1 cellular context compared by ENCODE assay signal in the genomic region with DNA sequence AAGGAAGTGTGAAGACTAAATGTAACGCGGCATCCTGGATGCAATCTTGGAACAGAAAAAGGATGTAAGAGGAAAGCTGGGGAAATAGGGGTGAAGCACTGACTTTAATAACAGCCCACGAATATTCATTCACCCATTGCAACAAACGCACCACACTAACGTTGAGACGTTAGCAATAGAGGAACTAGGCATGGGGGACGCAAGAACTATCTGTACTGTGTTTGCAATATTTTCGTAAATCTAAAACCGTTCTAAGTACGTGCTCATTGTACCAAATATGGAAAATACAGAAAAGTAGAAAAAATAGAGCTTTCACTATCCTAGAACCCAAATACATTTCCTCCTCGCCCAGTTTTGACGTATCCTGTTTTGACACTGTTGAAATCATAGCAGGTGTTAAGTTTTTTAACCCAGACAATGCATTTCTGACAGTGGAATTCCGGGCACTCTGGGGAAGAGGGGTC.
TF ChIP-seq lines count a peak whose summit lies in the region.

No MANE protein-coding gene starts in this region.

TF ChIP-seq in HepG2, 621 proteins besides CTCF, POLR2A, EP300 and RAD21:
- TF ChIP-seq HNRNPH1 (optimal IDR thresholded peaks at IDR 0.05; ENCODE audit: low read depth, low read length) (no peak), RFX1 (IDR thresholded peaks at IDR 0.05) (no peak), TRIM24 (CRISPR knock-in tag; IDR thresholded peaks at IDR 0.05) (no peak), ZSCAN9 (CRISPR knock-in tag; IDR thresholded peaks at IDR 0.05; ENCODE audit: borderline replicate concordance) (no peak), ZFY (CRISPR knock-in tag; IDR thresholded peaks at IDR 0.05) (no peak), ZNF10 (CRISPR knock-in tag; IDR thresholded peaks at IDR 0.05; ENCODE audit: borderline replicate concordance, low read depth) (no peak), MED8 (CRISPR knock-in tag; IDR thresholded peaks at IDR 0.05; ENCODE audit: insufficient replicate concordance) (no peak), ZNF44 (CRISPR knock-in tag; IDR thresholded peaks at IDR 0.05) (no peak), TAF1 (CRISPR knock-in tag; IDR thresholded peaks at IDR 0.05) (no peak), ZNF329 (CRISPR knock-in tag; IDR thresholded peaks at IDR 0.05; ENCODE audit: low read depth) (no peak), FOSL2 (CRISPR knock-in tag; IDR thresholded peaks at IDR 0.05) (no peak)
- TF ChIP-seq, protein P1, sequence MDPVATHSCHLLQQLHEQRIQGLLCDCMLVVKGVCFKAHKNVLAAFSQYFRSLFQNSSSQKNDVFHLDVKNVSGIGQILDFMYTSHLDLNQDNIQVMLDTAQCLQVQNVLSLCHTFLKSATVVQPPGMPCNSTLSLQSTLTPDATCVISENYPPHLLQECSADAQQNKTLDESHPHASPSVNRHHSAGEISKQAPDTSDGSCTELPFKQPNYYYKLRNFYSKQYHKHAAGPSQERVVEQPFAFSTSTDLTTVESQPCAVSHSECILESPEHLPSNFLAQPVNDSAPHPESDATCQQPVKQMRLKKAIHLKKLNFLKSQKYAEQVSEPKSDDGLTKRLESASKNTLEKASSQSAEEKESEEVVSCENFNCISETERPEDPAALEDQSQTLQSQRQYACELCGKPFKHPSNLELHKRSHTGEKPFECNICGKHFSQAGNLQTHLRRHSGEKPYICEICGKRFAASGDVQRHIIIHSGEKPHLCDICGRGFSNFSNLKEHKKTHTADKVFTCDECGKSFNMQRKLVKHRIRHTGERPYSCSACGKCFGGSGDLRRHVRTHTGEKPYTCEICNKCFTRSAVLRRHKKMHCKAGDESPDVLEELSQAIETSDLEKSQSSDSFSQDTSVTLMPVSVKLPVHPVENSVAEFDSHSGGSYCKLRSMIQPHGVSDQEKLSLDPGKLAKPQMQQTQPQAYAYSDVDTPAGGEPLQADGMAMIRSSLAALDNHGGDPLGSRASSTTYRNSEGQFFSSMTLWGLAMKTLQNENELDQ (CRISPR knock-in tag; IDR thresholded peaks at IDR 0.05; ENCODE audit: borderline replicate concordance) = no peak
- TF ChIP-seq, protein P2, sequence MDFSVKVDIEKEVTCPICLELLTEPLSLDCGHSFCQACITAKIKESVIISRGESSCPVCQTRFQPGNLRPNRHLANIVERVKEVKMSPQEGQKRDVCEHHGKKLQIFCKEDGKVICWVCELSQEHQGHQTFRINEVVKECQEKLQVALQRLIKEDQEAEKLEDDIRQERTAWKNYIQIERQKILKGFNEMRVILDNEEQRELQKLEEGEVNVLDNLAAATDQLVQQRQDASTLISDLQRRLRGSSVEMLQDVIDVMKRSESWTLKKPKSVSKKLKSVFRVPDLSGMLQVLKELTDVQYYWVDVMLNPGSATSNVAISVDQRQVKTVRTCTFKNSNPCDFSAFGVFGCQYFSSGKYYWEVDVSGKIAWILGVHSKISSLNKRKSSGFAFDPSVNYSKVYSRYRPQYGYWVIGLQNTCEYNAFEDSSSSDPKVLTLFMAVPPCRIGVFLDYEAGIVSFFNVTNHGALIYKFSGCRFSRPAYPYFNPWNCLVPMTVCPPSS (IDR thresholded peaks at IDR 0.05) = no peak
- TF ChIP-seq, protein P3, sequence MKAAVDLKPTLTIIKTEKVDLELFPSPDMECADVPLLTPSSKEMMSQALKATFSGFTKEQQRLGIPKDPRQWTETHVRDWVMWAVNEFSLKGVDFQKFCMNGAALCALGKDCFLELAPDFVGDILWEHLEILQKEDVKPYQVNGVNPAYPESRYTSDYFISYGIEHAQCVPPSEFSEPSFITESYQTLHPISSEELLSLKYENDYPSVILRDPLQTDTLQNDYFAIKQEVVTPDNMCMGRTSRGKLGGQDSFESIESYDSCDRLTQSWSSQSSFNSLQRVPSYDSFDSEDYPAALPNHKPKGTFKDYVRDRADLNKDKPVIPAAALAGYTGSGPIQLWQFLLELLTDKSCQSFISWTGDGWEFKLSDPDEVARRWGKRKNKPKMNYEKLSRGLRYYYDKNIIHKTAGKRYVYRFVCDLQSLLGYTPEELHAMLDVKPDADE (CRISPR knock-in tag; IDR thresholded peaks at IDR 0.05) = no peak
